Comparison of ENCODE assay signal across 16 cellular contexts in genomic region chr2:66522591-66523379, GRCh38.
"Had no signal": no experiment of that assay in that cellular context is flagged by ENCODE, and none has a peak within 500 bp of the region (broad histone marks: within the 10 kb centered on the region; RNA-seq: fewer than 3 reads in every experiment).

No MANE protein-coding gene starts in this region.

- H3K36me3 ChIP-seq: lower lobe of right lung, thyroid gland had no signal

- H3K9me3 ChIP-seq: gastroesophageal sphincter, lower lobe of right lung, mucosa of descending colon, thyroid gland had no signal

- DNase-seq: activated CD4-positive, alpha-beta T cell treated with anti-CD3 and anti-CD28 coated beads, Interleukin-2, amount 50 U/mL, for 48 hours; activated CD4-positive, CD25-positive, alpha-beta regulatory T cell treated with anti-CD3 and anti-CD28 coated beads, Interleukin-2, amount 50 U/mL, for 72 hours; activated CD8-positive, alpha-beta memory T cell treated with anti-CD3 and anti-CD28 coated beads, Interleukin-2, amount 10 ng/mL, durations not matched to agents 7 days and 5 days; activated effector memory CD4-positive, alpha-beta T cell treated with anti-CD3 and anti-CD28 coated beads, Interleukin-2, amount 50 U/mL, for 16 hours; activated T-cell treated with anti-CD3 and anti-CD28 coated beads, Interleukin-2, amount 50 U/mL, for 4 hours; amygdala; effector memory CD4-positive, alpha-beta T cell; lower lobe of right lung; mucosa of descending colon; naive thymus-derived CD8-positive, alpha-beta T cell; stimulated activated CD4-positive, alpha-beta T cell treated with anti-CD3 and anti-CD28 coated beads, Interleukin-4, amount 100 ng/mL, for 4 hours; stimulated activated naive CD8-positive, alpha-beta T cell treated with anti-CD3 and anti-CD28 coated beads, Interleukin-15, amount 100 ng/mL, for 72 hours; thyroid gland had no signal

- H3K27ac ChIP-seq: epithelial cell of prostate, hepatocyte, lower lobe of right lung, thyroid gland had no signal

- H3K27me3 ChIP-seq: gastroesophageal sphincter, hepatocyte, thyroid gland had no signal

- ATAC-seq: activated CD8-positive, alpha-beta memory T cell treated with anti-CD3 and anti-CD28 coated beads, Interleukin-2, amount 10 ng/mL, durations not matched to agents 7 days and 5 days; activated T-cell treated with anti-CD3 and anti-CD28 coated beads, Interleukin-2, amount 50 U/mL, for 4 hours; gastroesophageal sphincter; lower lobe of right lung; mucosa of descending colon; naive thymus-derived CD8-positive, alpha-beta T cell; stimulated activated naive CD8-positive, alpha-beta T cell treated with anti-CD3 and anti-CD28 coated beads, Interleukin-15, amount 100 ng/mL, for 72 hours had no signal

- H3K4me1 ChIP-seq: thyroid gland had no signal

- H3K4me3 ChIP-seq: gastroesophageal sphincter, hepatocyte, lower lobe of right lung, mucosa of descending colon, thyroid gland had no signal
